In genomic region chr10:57716884-57717283, GRCh38 we compare ENCODE assay signal across 10 cellular contexts.
DNase-seq lines count a peak whose midpoint lies in the region.
"Had no signal": no experiment of that assay in that cellular context is flagged by ENCODE, and none has a peak within 500 bp of the region (broad histone marks: within the 10 kb centered on the region; RNA-seq: fewer than 3 reads in every experiment).

No MANE protein-coding gene starts in this region.

- no peak overlapping the region for H3K18ac ChIP-seq in mesenchymal stem cell (ENCODE audit: low read depth in 1 of 2, low read length in 2 of 2)

- in situ Hi-C loops in T47D (cut with HindIII; ENCODE audit: low pct_unique_long_range_greater_than_20kb, low sequenced_read_pairs) = no loop called here

- no peak overlapping the region for H4K8ac ChIP-seq in mesenchymal stem cell (ENCODE audit: low read length)

- no peak overlapping the region for H2BK12ac ChIP-seq in mesenchymal stem cell (ENCODE audit: low read length in 2 of 2)

- H2AK5ac ChIP-seq in mesenchymal stem cell (ENCODE audit: low read length, severe bottlenecking) = no peak overlapping the region

- H4K91ac ChIP-seq in mesenchymal stem cell (ENCODE audit: low read length) = no peak overlapping the region

- no peaks in the 10 kb centered on the region for H3K9me3 ChIP-seq in mesenchymal stem cell (ENCODE audit: control insufficient read depth, low read length)

- H3K79me1 ChIP-seq in mesenchymal stem cell (replicated peaks; ENCODE audit: low read length, poor library complexity, severe bottlenecking) = no peaks in the 10 kb centered on the region

- H3K36me3 ChIP-seq in mesenchymal stem cell (ENCODE audit: control insufficient read depth in 1 of 2, insufficient read depth in 2 of 2, low read depth in 1 of 2, low read length in 2 of 2) = no peaks in the 10 kb centered on the region

- no peak overlapping the region for H2BK15ac ChIP-seq in mesenchymal stem cell (ENCODE audit: low read depth, poor library complexity, severe bottlenecking)

- no peak overlapping the region for H2BK5ac ChIP-seq in mesenchymal stem cell (ENCODE audit: low read depth, low read length, poor library complexity, severe bottlenecking)

- no peak overlapping the region for H3K27ac ChIP-seq in mesenchymal stem cell (ENCODE audit: low read length, poor library complexity, severe bottlenecking)

- no peaks in the 10 kb centered on the region for H3K27me3 ChIP-seq in mesenchymal stem cell (ENCODE audit: control insufficient read depth in 1 of 2, insufficient read depth in 1 of 2, low read length in 2 of 2)

- no peak overlapping the region for H2AFZ ChIP-seq in mesenchymal stem cell (ENCODE audit: low read depth, low read length)

- no peak overlapping the region for H3K4me2 ChIP-seq in mesenchymal stem cell (ENCODE audit: low read length, poor library complexity, severe bottlenecking)

- no peak overlapping the region for H3K23ac ChIP-seq in mesenchymal stem cell (ENCODE audit: low read length in 2 of 2)

- H3K4ac ChIP-seq in mesenchymal stem cell (ENCODE audit: low read depth in 1 of 2, low read length in 2 of 2) = no peak overlapping the region

- no peak overlapping the region for H3K14ac ChIP-seq in mesenchymal stem cell (ENCODE audit: low read length in 2 of 2)

- 92% methylated on average over 2 of the region's 2 CpGs for WGBS in mesenchymal stem cell

- H3K9ac ChIP-seq in mesenchymal stem cell (ENCODE audit: low read length) = no peak overlapping the region

- no peak overlapping the region for H2BK120ac ChIP-seq in mesenchymal stem cell (ENCODE audit: low read depth, low read length)

- DNase-seq in COLO829 (ENCODE audit: low spot score) (peak; percentile 2), Kasumi-1 (lab: John Stamatoyannopoulos, UW) (peak; percentile 42 to 68), T47D (ENCODE audit: low read depth in 1 of 2, low spot score in 1 of 2) (peak; percentile 16 to 83), mesenchymal stem cell (peak; percentile 35), NCI-H510A treated with DMSO at 0.1 percent for 48 hours (lab: John Stamatoyannopoulos, UW) (no peak), cerebellum (ENCODE audit: low spot score) (no peak)
- no peak for DNase-seq in stimulated activated CD8-positive, alpha-beta memory T cell treated with anti-CD3 and anti-CD28 coated beads, Interleukin-4, amount 100 ng/mL, for 48 hours
- no peak for DNase-seq in activated CD8-positive, alpha-beta memory T cell treated with anti-CD3 and anti-CD28 coated beads, Interleukin-2, amount 50 U/mL, for 48 hours
- DNase-seq: GDM1, NCI-H510A had no signal

- no peak overlapping the region for H3K4me3 ChIP-seq in mesenchymal stem cell (ENCODE audit: insufficient read depth in 1 of 2, low read depth in 1 of 2, low read length in 2 of 2)

- no peaks in the 10 kb centered on the region for H3K4me1 ChIP-seq in mesenchymal stem cell (ENCODE audit: control insufficient read depth, insufficient read depth, low read depth, low read length)

Comparison
In these comparisons a context has a peak if more than half of its experiments do, and no peak if none do; other contexts are left out.
1. DNase-seq: peak in COLO829 (single experiment), Kasumi-1 (2 of 2), T47D (2 of 2) and mesenchymal stem cell (single experiment); none in stimulated activated CD8-positive, alpha-beta memory T cell treated with anti-CD3 and anti-CD28 coated beads, Interleukin-4, amount 100 ng/mL, for 48 hours (single experiment), NCI-H510A treated with DMSO at 0.1 percent for 48 hours (single experiment), cerebellum (single experiment) and activated CD8-positive, alpha-beta memory T cell treated with anti-CD3 and anti-CD28 coated beads, Interleukin-2, amount 50 U/mL, for 48 hours (single experiment).